ENCODE assay signal across 1 cellular context in the genomic region with DNA sequence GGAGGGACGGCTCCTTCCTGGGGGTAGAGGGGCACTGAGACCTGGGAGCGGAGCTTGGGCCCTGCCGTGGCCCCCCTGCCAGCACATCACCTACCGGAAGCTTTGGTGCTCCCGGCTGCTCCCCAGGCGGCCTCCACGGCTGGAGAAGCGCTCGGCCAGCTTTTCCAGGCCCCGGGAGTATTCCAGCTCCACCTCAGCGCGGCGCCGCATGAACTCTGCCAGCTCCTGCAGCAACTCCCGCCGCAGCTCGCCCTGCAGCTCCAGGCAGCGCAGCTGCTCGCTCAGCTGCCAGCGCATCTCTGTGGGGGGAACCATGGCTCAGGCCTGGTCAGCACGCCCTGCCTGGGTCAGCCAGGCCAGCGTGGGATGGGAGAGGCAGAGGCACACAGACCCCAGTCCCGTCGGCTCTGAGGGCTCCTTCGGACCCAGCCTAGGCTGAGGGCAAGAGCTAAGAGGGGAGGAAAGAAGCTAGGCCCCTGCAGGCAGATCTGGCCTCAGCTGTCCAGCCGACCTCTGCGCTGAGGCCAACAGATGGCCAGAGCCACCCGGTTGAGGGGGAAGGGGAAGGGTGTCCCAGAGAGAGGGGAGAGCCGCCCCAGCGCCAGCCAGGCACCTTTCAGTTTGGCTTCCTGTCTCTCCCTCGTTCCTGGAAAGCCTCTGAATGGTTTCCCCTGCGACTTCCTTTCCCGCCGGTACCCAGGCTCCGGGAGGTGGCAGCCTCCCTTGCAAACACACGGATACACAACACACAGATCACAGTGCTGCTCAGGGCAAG.
TF ChIP-seq lines count a peak whose summit lies in the region.

No MANE protein-coding gene starts in this region.

TF ChIP-seq in GM12878, 131 proteins besides CTCF, POLR2A, EP300 and RAD21:
- TF ChIP-seq MYC (IDR thresholded peaks at IDR 0.05; ENCODE audit: insufficient read depth, insufficient read length, insufficient replicate concordance, low read length, severe bottlenecking) (no peak), ESRRA (IDR thresholded peaks at IDR 0.05; ENCODE audit: low read length) (no peak), SMAD5 (IDR thresholded peaks at IDR 0.05; ENCODE audit: low read depth) (no peak), ZNF687 (IDR thresholded peaks at IDR 0.05) (no peak), E2F8 (IDR thresholded peaks at IDR 0.05; ENCODE audit: low read depth, partially characterized antibody) (no peak), TARDBP (IDR thresholded peaks at IDR 0.05; ENCODE audit: borderline replicate concordance) (no peak), ZNF24 (IDR thresholded peaks at IDR 0.05) (no peak), SMAD1 (IDR thresholded peaks at IDR 0.05; ENCODE audit: low read depth, partially characterized antibody) (no peak), FOS (IDR thresholded peaks at IDR 0.05; ENCODE audit: borderline replicate concordance, extremely low read depth, insufficient read length) (no peak), EGR1 (IDR thresholded peaks at IDR 0.05; ENCODE audit: borderline replicate concordance in 1 of 2, low read depth in 2 of 2, low read length in 2 of 2) (no peak)
- TF ChIP-seq, protein P1, sequence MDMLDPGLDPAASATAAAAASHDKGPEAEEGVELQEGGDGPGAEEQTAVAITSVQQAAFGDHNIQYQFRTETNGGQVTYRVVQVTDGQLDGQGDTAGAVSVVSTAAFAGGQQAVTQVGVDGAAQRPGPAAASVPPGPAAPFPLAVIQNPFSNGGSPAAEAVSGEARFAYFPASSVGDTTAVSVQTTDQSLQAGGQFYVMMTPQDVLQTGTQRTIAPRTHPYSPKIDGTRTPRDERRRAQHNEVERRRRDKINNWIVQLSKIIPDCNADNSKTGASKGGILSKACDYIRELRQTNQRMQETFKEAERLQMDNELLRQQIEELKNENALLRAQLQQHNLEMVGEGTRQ (IDR thresholded peaks at IDR 0.05; ENCODE audit: borderline replicate concordance, low read depth, low read length), result no peak
- TF ChIP-seq, protein P2, sequence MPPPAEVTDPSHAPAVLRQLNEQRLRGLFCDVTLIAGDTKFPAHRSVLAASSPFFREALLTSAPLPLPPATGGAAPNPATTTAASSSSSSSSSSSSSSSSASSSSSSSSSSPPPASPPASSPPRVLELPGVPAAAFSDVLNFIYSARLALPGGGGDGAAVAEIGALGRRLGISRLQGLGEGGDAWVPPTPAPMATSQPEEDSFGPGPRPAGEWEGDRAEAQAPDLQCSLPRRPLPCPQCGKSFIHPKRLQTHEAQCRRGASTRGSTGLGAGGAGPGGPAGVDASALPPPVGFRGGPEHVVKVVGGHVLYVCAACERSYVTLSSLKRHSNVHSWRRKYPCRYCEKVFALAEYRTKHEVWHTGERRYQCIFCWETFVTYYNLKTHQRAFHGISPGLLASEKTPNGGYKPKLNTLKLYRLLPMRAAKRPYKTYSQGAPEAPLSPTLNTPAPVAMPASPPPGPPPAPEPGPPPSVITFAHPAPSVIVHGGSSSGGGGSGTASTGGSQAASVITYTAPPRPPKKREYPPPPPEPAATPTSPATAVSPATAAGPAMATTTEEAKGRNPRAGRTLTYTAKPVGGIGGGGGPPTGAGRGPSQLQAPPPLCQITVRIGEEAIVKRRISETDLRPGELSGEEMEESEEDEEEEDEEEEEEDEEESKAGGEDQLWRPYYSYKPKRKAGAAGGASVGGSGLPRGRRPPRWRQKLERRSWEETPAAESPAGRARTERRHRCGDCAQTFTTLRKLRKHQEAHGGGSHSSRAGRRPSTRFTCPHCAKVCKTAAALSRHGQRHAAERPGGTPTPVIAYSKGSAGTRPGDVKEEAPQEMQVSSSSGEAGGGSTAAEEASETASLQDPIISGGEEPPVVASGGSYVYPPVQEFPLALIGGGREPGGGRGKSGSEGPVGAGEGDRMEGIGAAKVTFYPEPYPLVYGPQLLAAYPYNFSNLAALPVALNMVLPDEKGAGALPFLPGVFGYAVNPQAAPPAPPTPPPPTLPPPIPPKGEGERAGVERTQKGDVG (CRISPR knock-in tag; IDR thresholded peaks at IDR 0.05), result no peak
